Comparison of ENCODE assay signal across 17 cellular contexts in the genomic region with DNA sequence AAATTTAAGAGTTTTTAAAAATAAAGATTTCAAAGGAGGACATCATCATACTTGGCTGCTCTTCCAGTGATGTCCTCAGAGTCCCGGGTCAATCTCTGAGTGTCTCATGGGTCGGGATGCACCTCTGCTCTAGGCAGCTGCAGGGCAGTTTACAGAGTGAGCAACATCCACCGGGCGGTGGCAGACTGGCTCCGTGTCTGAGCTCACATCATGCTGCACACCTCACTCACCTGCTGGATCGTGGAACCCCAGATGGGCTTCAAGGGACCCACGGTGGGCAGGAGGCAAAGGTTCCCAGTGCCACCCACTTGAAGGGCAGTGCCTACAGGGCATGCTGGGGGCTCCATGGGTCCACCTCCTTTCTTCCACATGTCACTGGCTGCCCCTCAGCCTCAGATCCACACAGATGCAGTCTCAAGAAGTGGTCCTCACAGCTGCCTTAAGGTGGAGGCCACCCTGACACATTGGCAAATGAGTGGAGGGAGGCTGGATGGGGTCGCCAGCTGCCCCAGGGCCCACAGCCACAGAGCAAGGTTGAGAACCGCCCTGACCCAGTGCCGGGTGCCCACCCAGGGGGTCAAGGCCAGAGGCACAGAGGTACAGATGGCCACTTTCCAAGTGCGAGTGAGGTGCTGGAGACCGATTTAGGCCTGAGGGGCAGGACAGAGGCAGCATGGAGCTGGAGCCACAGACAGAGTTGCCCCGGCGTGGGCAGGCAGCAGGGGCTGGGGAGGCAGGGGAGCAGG. TPM values are rescaled to one million over a fixed set of nuclear protein-coding genes. Genes with fewer than 3 reads are reported as not detected.
DNase-seq lines count a peak whose midpoint lies in the region; ATAC-seq and TF ChIP-seq lines count a peak whose summit lies in the region.
"Had no signal": no experiment of that assay in that cellular context is flagged by ENCODE, and none has a peak within 500 bp of the region (broad histone marks: within the 10 kb centered on the region; RNA-seq: fewer than 3 reads in every experiment).

No MANE protein-coding gene starts in this region.

- TF ChIP-seq POLR2A in heart left ventricle (IDR thresholded peaks at IDR 0.05), result no peak

- H3K4me1 ChIP-seq in heart left ventricle (peaks cover 25 to 96% (median 74%) of the 10 kb centered on the region in 12 donors), osteoblast (ENCODE audit: insufficient read depth, low read length) (peaks cover 4% of the 10 kb centered on the region), A673 (ENCODE audit: insufficient read depth, low read length, poor library complexity, severe bottlenecking) (peaks cover 22% of the 10 kb centered on the region)

- no peak overlapping the region for H3K4me2 ChIP-seq in osteoblast (ENCODE audit: insufficient read depth, low read length)

- ATAC-seq in heart left ventricle, result no peak
- ATAC-seq in left cardiac atrium, result no peak
- no peak for ATAC-seq in GM18868 (IDR thresholded peaks at IDR 0.05; ENCODE audit: unreplicated experiment)
- ATAC-seq: stimulated activated naive B cell treated with anti-CD40 and anti-IgM and Interleukin-4, amounts not matched to agents 10 μg/mL and 1 μg/mL and 100 μg/mL, for 72 hours had no signal

- peak overlapping the region in 8 of 12 donors; percentile 9 to 65 (median 39) for H3K27ac ChIP-seq in heart left ventricle
- H3K27ac ChIP-seq in dorsolateral prefrontal cortex, result peak overlapping the region in 51 of 59 donors; percentile 6 to 90 (median 71)
- H3K27ac ChIP-seq in osteoblast (ENCODE audit: low read depth, low read length), result no peak overlapping the region
- no peak overlapping the region for H3K27ac ChIP-seq in A673 (ENCODE audit: low read depth, low read length, poor library complexity, severe bottlenecking)

- H3K9me3 ChIP-seq in heart left ventricle (no peaks in the 10 kb centered on the region), osteoblast (ENCODE audit: low read depth, low read length) (no peaks in the 10 kb centered on the region), A673 (ENCODE audit: low read depth, low read length, poor library complexity, severe bottlenecking) (no peaks in the 10 kb centered on the region)

- H3K27me3 ChIP-seq in heart left ventricle (no peaks in the 10 kb centered on the region), dorsolateral prefrontal cortex (no peaks in the 10 kb centered on the region), osteoblast (ENCODE audit: insufficient read depth, low read length) (no peaks in the 10 kb centered on the region), A673 (replicated peaks; ENCODE audit: insufficient read depth, low read depth, low read length, poor library complexity) (no peaks in the 10 kb centered on the region)

- WGBS in heart left ventricle, 4 donors, result 79 to 87% (median 83%) methylated on average over 11 to 14 of the region's 14 CpGs

- peak in 1 of 5 donors; percentile 52 for DNase-seq in heart left ventricle
- no peak for DNase-seq in left cardiac atrium
- no peak for DNase-seq in dorsolateral prefrontal cortex
- peak; percentile 52 for DNase-seq in osteoblast (ENCODE audit: insufficient read length, low spot score, missing footprints)
- DNase-seq in A673 (ENCODE audit: low spot score), result no peak
- DNase-seq in H4 (ENCODE audit: low spot score), result no peak
- no peak for DNase-seq in OCI-M1 (lab: John Stamatoyannopoulos, UW)
- DNase-seq: cortex of kidney; GDM1; GOT3; hippocampal formation; KBM-7; naive B cell; NCI-H146; SHP77 treated with DMSO at 0.1 percent for 48 hours; stimulated activated naive B cell treated with anti-CD40 and anti-IgM and Interleukin-4, amounts not matched to agents 10 μg/mL and 1 μg/mL and 100 μg/mL, for 72 hours had no signal

- H3K36me3 ChIP-seq in heart left ventricle, result no peaks in the 10 kb centered on the region
- no peaks in the 10 kb centered on the region for H3K36me3 ChIP-seq in osteoblast (ENCODE audit: insufficient read depth, low read length)
- no peaks in the 10 kb centered on the region for H3K36me3 ChIP-seq in A673 (ENCODE audit: insufficient read depth, low read length, poor library complexity, severe bottlenecking)

- intact Hi-C loops in heart left ventricle (cut with DNase I), result no loop called here
- intact Hi-C loops in left cardiac atrium (cut with DNase I), result no loop called here
- intact Hi-C loops in dorsolateral prefrontal cortex (cut with DNase I), result no loop called here
- intact Hi-C loops in A673 (cut with micrococcal nuclease; ENCODE audit: unreplicated experiment), result no loop called here

- POLR2A ChIA-PET in A673 (lab: Charles Lee; ENCODE audit: low non-redundant PET), result no interaction called here

- H3K4me3 ChIP-seq in heart left ventricle (no peak overlapping the region), dorsolateral prefrontal cortex (no peak overlapping the region), osteoblast (ENCODE audit: insufficient read depth, low read length) (no peak overlapping the region), A673 (ENCODE audit: low read depth, low read length, poor library complexity, severe bottlenecking) (no peak overlapping the region)

- H4K20me1 ChIP-seq in osteoblast (ENCODE audit: insufficient read depth, low read length), result peaks cover 69% of the 10 kb centered on the region

- H3K79me2 ChIP-seq in osteoblast (ENCODE audit: insufficient read depth, low read length), result peaks cover 96% of the 10 kb centered on the region

- TF ChIP-seq CTCF in heart left ventricle (IDR thresholded peaks at IDR 0.05) (no peak), dorsolateral prefrontal cortex (IDR thresholded peaks at IDR 0.05 in 54 of 56, conservative IDR thresholded peaks at IDR 0.05 in 2 of 56; ENCODE audit: low read depth in 1 of 56, partially characterized antibody in 56 of 56) (peak in 1 of 56 donors; percentile 5), osteoblast (IDR thresholded peaks at IDR 0.05; ENCODE audit: extremely low read depth, low read depth, low read length) (no peak), A673 (conservative IDR thresholded peaks at IDR 0.05; ENCODE audit: low read depth, low read length) (no peak)

- no TSS peak for BruUV-seq in A673 (replicated peaks; lab: Mats Ljungman, UMichigan)

- no peak overlapping the region for H2AFZ ChIP-seq in osteoblast (ENCODE audit: low read length)

- CTCF ChIA-PET in A673 (lab: Charles Lee), result no interaction called here

RNA-seq across cellular contexts. Expression of a gene that starts 25.2 kb away (rescaled TPM):
- total RNA-seq in heart left ventricle (100 to 1,000 TPM in 1 of 9 donors, 10 to 100 TPM in 8; 23.4 to 111 (median 34.6) TPM), left cardiac atrium (10 to 100 TPM; 44.9 to 49.4 TPM), dorsolateral prefrontal cortex (100 to 1,000 TPM in 18 of 120 experiments, 10 to 100 TPM in 102; 46.3 to 138 (median 84.8) TPM), osteoblast (104 and 107 TPM in 2 replicates), A673 (2021) (112 and 128 TPM in 2 replicates)
- 10 to 100 TPM in 1 of 2 donors, 1 to 10 TPM in 1; 7.6 to 32.8 TPM for polyA plus RNA-seq in heart left ventricle
- total RNA-seq in H4 (2014; rRNA removed; shearing (Covaris generic)), result 38.4 and 39.3 TPM in 2 replicates

Comparison
In these comparisons a context has a peak if more than half of its experiments do, and no peak if none do; other contexts are left out.
1. H3K27ac ChIP-seq: peak in heart left ventricle (8 of 12) and dorsolateral prefrontal cortex (51 of 59); none in osteoblast (single experiment) and A673 (single experiment).